34 cellular contexts compared by ENCODE assay signal in genomic region chr12:108172033-108172432, GRCh38. TPM values are rescaled to one million over a fixed set of nuclear protein-coding genes. Genes with fewer than 3 reads are reported as not detected.
"Had no signal": no experiment of that assay in that cellular context is flagged by ENCODE, and none has a peak within 500 bp of the region (broad histone marks: within the 10 kb centered on the region; RNA-seq: fewer than 3 reads in every experiment).

No MANE protein-coding gene starts in this region.

- H3K4me3 ChIP-seq: colonic mucosa, esophagus squamous epithelium, gastrocnemius medialis, heart right ventricle, left ventricle myocardium inferior, lower lobe of right lung, mucosa of descending colon had no signal

- ATAC-seq: effector memory CD8-positive, alpha-beta T cell; esophagus mucosa; gastrocnemius medialis; heart right ventricle; left colon; left lobe of liver; lower lobe of right lung; mucosa of descending colon had no signal

- H3K4me1 ChIP-seq: colonic mucosa, esophagus squamous epithelium, gastrocnemius medialis, heart right ventricle, lower lobe of right lung had no signal

- H3K4me1 Mint-ChIP-seq: immature natural killer cell, mesothelial cell of epicardium, naive B cell had no signal

- H3K27me3 ChIP-seq: colonic mucosa, esophagus squamous epithelium, gastrocnemius medialis had no signal

- H3K9me3 Mint-ChIP-seq: dendritic cell treated with granulocyte-macrophage colony-stimulating factor and Interleukin-4, amounts not matched to agents 40 ng/mL and 50 ng/mL, for 4 days; effector memory CD8-positive, alpha-beta T cell; mesothelial cell of epicardium had no signal

- H3K4me3 Mint-ChIP-seq: dendritic cell treated with granulocyte-macrophage colony-stimulating factor and Interleukin-4, amounts not matched to agents 40 ng/mL and 50 ng/mL, for 4 days; effector memory CD8-positive, alpha-beta T cell; endodermal cell; immature natural killer cell; mesothelial cell of epicardium; naive B cell had no signal

- H3K36me3 ChIP-seq: colonic mucosa, esophagus squamous epithelium, gastrocnemius medialis, heart right ventricle, left ventricle myocardium inferior, lower lobe of right lung had no signal

- H3K36me3 Mint-ChIP-seq: immature natural killer cell, mesothelial cell of epicardium, naive B cell had no signal

- H3K27ac Mint-ChIP-seq: dendritic cell treated with granulocyte-macrophage colony-stimulating factor and Interleukin-4, amounts not matched to agents 40 ng/mL and 50 ng/mL, for 4 days; effector memory CD8-positive, alpha-beta T cell; endodermal cell; immature natural killer cell; mesothelial cell of epicardium; naive B cell had no signal

- H3K27ac ChIP-seq: colonic mucosa, epithelial cell of prostate, esophagus squamous epithelium, gastrocnemius medialis, heart right ventricle, left ventricle myocardium inferior, lower lobe of right lung had no signal

- H3K9me3 ChIP-seq: colonic mucosa, esophagus squamous epithelium, gastrocnemius medialis, lower lobe of right lung, mucosa of descending colon had no signal

- FAIRE-seq: endometrium, kidney had no signal

- DNase-seq: colonic mucosa; cortex of kidney; effector CD8-positive, alpha-beta T cell; effector memory CD8-positive, alpha-beta T cell; endodermal cell; erythroblast; esophagus squamous epithelium; foreskin fibroblast; foreskin melanocyte; gastrocnemius medialis; glutamatergic neuron; head of caudate nucleus; heart right ventricle; hypothalamus; immature natural killer cell; islet precursor cell; kidney; kidney glomerular epithelial cell; left colon; left ventricle myocardium inferior; lower lobe of right lung; mesenchymal stem cell; mucosa of descending colon; naive B cell had no signal

RNA-seq across cellular contexts. Expression of gene WSCD2, which starts 42.9 kb away (rescaled TPM):
- total RNA-seq: dermis microvascular lymphatic vessel endothelial cell, glomerular endothelial cell, left lobe of liver, lung microvascular endothelial cell, myocyte had no signal
- polyA plus RNA-seq: immature natural killer cell had no signal
